Comparison of ENCODE assay signal across 17 cellular contexts in the genomic region with DNA sequence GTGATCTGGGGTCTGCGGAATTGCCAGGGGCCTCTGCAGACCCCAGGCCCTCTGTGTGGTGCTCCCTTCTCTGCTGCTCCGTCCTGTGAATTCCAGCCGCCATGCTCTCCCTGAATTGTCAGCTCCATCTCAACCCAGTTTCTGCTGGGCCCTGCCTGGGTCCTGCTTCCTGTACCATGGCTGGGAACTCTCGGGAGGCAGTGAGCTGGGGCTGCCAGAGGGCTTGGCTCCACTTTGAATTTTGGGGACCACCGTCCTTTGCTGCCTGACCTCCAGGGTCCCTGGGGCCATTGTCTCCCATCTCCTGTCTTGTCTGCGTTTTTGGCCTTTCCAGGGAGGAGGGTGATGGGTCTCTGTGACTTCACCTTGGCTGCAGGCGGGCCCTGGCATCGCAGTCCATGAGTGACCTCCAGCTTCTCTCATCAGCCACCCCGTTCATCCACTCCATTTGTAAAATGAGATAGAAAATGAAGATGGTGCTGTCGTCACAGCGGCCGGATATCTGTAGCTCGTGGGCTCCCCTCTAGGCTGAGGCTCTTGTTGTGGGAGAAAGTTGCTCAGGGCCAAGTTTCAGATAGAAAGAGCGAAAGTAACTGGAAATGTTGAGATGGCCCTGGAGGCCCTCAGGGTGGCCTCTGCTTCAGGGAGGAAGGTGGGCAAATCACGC. TPM values are rescaled to one million over a fixed set of nuclear protein-coding genes. Genes with fewer than 3 reads are reported as not detected.
A peak's percentile ranks its signal among the peaks of the same experiment; 100 is the strongest.
DNase-seq lines count a peak whose midpoint lies in the region; ATAC-seq and TF ChIP-seq lines count a peak whose summit lies in the region.
"Had no signal": no experiment of that assay in that cellular context is flagged by ENCODE, and none has a peak within 500 bp of the region (broad histone marks: within the 10 kb centered on the region; RNA-seq: fewer than 3 reads in every experiment).

No MANE protein-coding gene starts in this region.

- 65% methylated on average over 15 of the region's 15 CpGs for WGBS in right cardiac atrium
- 94% methylated on average over 15 of the region's 15 CpGs for WGBS in smooth muscle cell (ENCODE audit: low lambda C conversion rate)

- H3K4me1 Mint-ChIP-seq in activated T-helper 2 cell treated with anti-CD3 and anti-CD28 coated beads, Interferon-gamma antibody, Interleukin-2, Interleukin-4, amounts not matched to agents 10 μg/mL and 5 μg/mL and 100 μg/mL, durations not matched to agents 14 hours and 24 hours and 36 hours (ENCODE audit: low read depth), result peaks cover 13% of the 10 kb centered on the region
- H3K4me1 Mint-ChIP-seq in memory B cell (peaks cover 27% of the 10 kb centered on the region), type B pancreatic cell (ENCODE audit: unreplicated experiment) (peaks cover 22% of the 10 kb centered on the region)

- H3K9me3 Mint-ChIP-seq in activated T-helper 2 cell treated with anti-CD3 and anti-CD28 coated beads, Interferon-gamma antibody, Interleukin-2, Interleukin-4, amounts not matched to agents 10 μg/mL and 5 μg/mL and 100 μg/mL, durations not matched to agents 14 hours and 24 hours and 36 hours, result no peaks in the 10 kb centered on the region
- H3K9me3 Mint-ChIP-seq in memory B cell (no peaks in the 10 kb centered on the region), type B pancreatic cell (no peaks in the 10 kb centered on the region)
- H3K9me3 Mint-ChIP-seq: immature natural killer cell; stimulated activated naive CD8-positive, alpha-beta T cell treated with anti-CD3 and anti-CD28 coated beads, Interleukin-15, amount 100 ng/mL, for 72 hours had no signal

- H3K4me3 Mint-ChIP-seq in activated T-helper 2 cell treated with anti-CD3 and anti-CD28 coated beads, Interferon-gamma antibody, Interleukin-2, Interleukin-4, amounts not matched to agents 10 μg/mL and 5 μg/mL and 100 μg/mL, durations not matched to agents 14 hours and 24 hours and 36 hours (ENCODE audit: low read depth), result no peak overlapping the region
- H3K4me3 Mint-ChIP-seq in memory B cell, result no peak overlapping the region
- no peak overlapping the region for H3K4me3 Mint-ChIP-seq in type B pancreatic cell
- H3K4me3 Mint-ChIP-seq: immature natural killer cell had no signal

- no peaks in the 10 kb centered on the region for H3K27me3 Mint-ChIP-seq in activated T-helper 2 cell treated with anti-CD3 and anti-CD28 coated beads, Interferon-gamma antibody, Interleukin-2, Interleukin-4, amounts not matched to agents 10 μg/mL and 5 μg/mL and 100 μg/mL, durations not matched to agents 14 hours and 24 hours and 36 hours (ENCODE audit: low read depth)
- H3K27me3 Mint-ChIP-seq in memory B cell, result no peaks in the 10 kb centered on the region
- H3K27me3 Mint-ChIP-seq in type B pancreatic cell, result no peaks in the 10 kb centered on the region
- H3K27me3 Mint-ChIP-seq: stimulated activated naive CD8-positive, alpha-beta T cell treated with anti-CD3 and anti-CD28 coated beads, Interleukin-15, amount 100 ng/mL, for 72 hours had no signal

- DNase-seq in right cardiac atrium (peak; percentile 14 to 51 (median 46)), cardiac septum (ENCODE audit: low spot score) (no peak), memory B cell (ENCODE audit: low spot score in 2 of 2) (no peak), type B pancreatic cell (ENCODE audit: extremely low spot score, unreplicated experiment) (no peak), Ammon's horn (ENCODE audit: low spot score) (no peak), smooth muscle cell (lab: John Stamatoyannopoulos, UW; ENCODE audit: unreplicated experiment) (no peak)
- DNase-seq in activated T-helper 2 cell treated with anti-CD3 and anti-CD28 coated beads, Interferon-gamma antibody, Interleukin-2, Interleukin-4, amounts not matched to agents 10 μg/mL and 5 μg/mL and 100 μg/mL, durations not matched to agents 14 hours and 24 hours and 36 hours (ENCODE audit: low spot score), result no peak
- DNase-seq: cerebellar nuclear complex; immature natural killer cell; midbrain; NCI-H2107; NCI-H748 treated with DMSO at 0.1 percent for 48 hours; small intestine; stimulated activated naive CD8-positive, alpha-beta T cell treated with anti-CD3 and anti-CD28 coated beads, Interleukin-15, amount 100 ng/mL, for 72 hours had no signal

- H3K36me3 Mint-ChIP-seq in activated T-helper 2 cell treated with anti-CD3 and anti-CD28 coated beads, Interferon-gamma antibody, Interleukin-2, Interleukin-4, amounts not matched to agents 10 μg/mL and 5 μg/mL and 100 μg/mL, durations not matched to agents 14 hours and 24 hours and 36 hours (ENCODE audit: low read depth), result peaks cover 6% of the 10 kb centered on the region
- peaks cover 9% of the 10 kb centered on the region for H3K36me3 Mint-ChIP-seq in memory B cell
- no peaks in the 10 kb centered on the region for H3K36me3 Mint-ChIP-seq in type B pancreatic cell
- H3K36me3 Mint-ChIP-seq: immature natural killer cell had no signal

- H3K27ac ChIP-seq in right cardiac atrium (ENCODE audit: low read length) (no peak overlapping the region), smooth muscle cell (ENCODE audit: low read depth) (no peak overlapping the region)
- H3K27ac ChIP-seq: pancreas had no signal

- intact Hi-C loops in right cardiac atrium (cut with DNase I), result no loop called here
- intact Hi-C loops in cardiac septum (cut with DNase I), result no loop called here
- intact Hi-C loops in activated T-helper 2 cell treated with anti-CD3 and anti-CD28 coated beads, Interferon-gamma antibody, Interleukin-2, Interleukin-4, amounts not matched to agents 10 μg/mL and 5 μg/mL and 100 μg/mL, durations not matched to agents 14 hours and 24 hours and 36 hours (cut with micrococcal nuclease), result no loop called here

- peaks cover 100% of the 10 kb centered on the region for H4K20me1 ChIP-seq in smooth muscle cell (ENCODE audit: low read depth)

- H3K4me2 ChIP-seq in smooth muscle cell, result no peak overlapping the region

- no peak overlapping the region for H2AFZ ChIP-seq in smooth muscle cell (ENCODE audit: low read depth)

- H3K27me3 ChIP-seq in right cardiac atrium (ENCODE audit: control insufficient read depth, insufficient read depth) (no peaks in the 10 kb centered on the region), smooth muscle cell (ENCODE audit: low read depth) (no peaks in the 10 kb centered on the region)
- H3K27me3 ChIP-seq: pancreas had no signal

- H3K4me1 ChIP-seq in right cardiac atrium (ENCODE audit: control insufficient read depth, insufficient read depth, low read length) (peaks cover 47% of the 10 kb centered on the region), smooth muscle cell (ENCODE audit: low read depth) (peaks cover 14% of the 10 kb centered on the region)
- H3K4me1 ChIP-seq: pancreas had no signal

- no peak overlapping the region for H3K4me3 ChIP-seq in right cardiac atrium (ENCODE audit: low read length)
- no peak overlapping the region for H3K4me3 ChIP-seq in smooth muscle cell
- H3K4me3 ChIP-seq: pancreas had no signal

- H3K27ac Mint-ChIP-seq in activated T-helper 2 cell treated with anti-CD3 and anti-CD28 coated beads, Interferon-gamma antibody, Interleukin-2, Interleukin-4, amounts not matched to agents 10 μg/mL and 5 μg/mL and 100 μg/mL, durations not matched to agents 14 hours and 24 hours and 36 hours, result peak overlapping the region; percentile 21
- H3K27ac Mint-ChIP-seq in memory B cell (peak overlapping the region; percentile 70), type B pancreatic cell (peak overlapping the region; percentile 68)
- H3K27ac Mint-ChIP-seq: stimulated activated naive CD8-positive, alpha-beta T cell treated with anti-CD3 and anti-CD28 coated beads, Interleukin-15, amount 100 ng/mL, for 72 hours had no signal

- H3K36me3 ChIP-seq in smooth muscle cell (ENCODE audit: low read depth), result no peaks in the 10 kb centered on the region
- H3K36me3 ChIP-seq: pancreas had no signal

- H3K9me3 ChIP-seq in right cardiac atrium (ENCODE audit: control insufficient read depth, low read length), result no peaks in the 10 kb centered on the region
- no peaks in the 10 kb centered on the region for H3K9me3 ChIP-seq in smooth muscle cell (replicated peaks; ENCODE audit: low read depth)
- H3K9me3 ChIP-seq: pancreas had no signal

- no peaks in the 10 kb centered on the region for H3F3A ChIP-seq in smooth muscle cell (ENCODE audit: low read depth)

- ATAC-seq in right cardiac atrium (peak in 1 of 2 donors; percentile 6), memory B cell (ENCODE audit: low read depth) (no peak), GM21515 (IDR thresholded peaks at IDR 0.05; ENCODE audit: unreplicated experiment) (no peak)
- ATAC-seq: Panc1; stimulated activated naive CD8-positive, alpha-beta T cell treated with anti-CD3 and anti-CD28 coated beads, Interleukin-15, amount 100 ng/mL, for 72 hours had no signal

- TF ChIP-seq CTCF in type B pancreatic cell (conservative IDR thresholded peaks at IDR 0.05) (no peak), smooth muscle cell (IDR thresholded peaks at IDR 0.05; ENCODE audit: borderline replicate concordance, insufficient read depth, poor library complexity, severe bottlenecking) (no peak)

- no peak overlapping the region for H3K9ac ChIP-seq in smooth muscle cell (ENCODE audit: low read depth)

- peaks cover 99% of the 10 kb centered on the region for H3K79me2 ChIP-seq in smooth muscle cell (ENCODE audit: low read depth)

RNA-seq across cellular contexts. Expression of gene SKI, which starts 38.3 kb away (rescaled TPM):
- total RNA-seq in right cardiac atrium, result 10 to 100 TPM; 56.7 to 83.1 (median 68.9) TPM
- polyA plus RNA-seq in right cardiac atrium, result 35.6 TPM
- total RNA-seq in cardiac septum, result 39.9 TPM
- total RNA-seq in activated T-helper 2 cell treated with anti-CD3 and anti-CD28 coated beads, Interferon-gamma antibody, Interleukin-2, Interleukin-4, amounts not matched to agents 10 μg/mL and 5 μg/mL and 100 μg/mL, durations not matched to agents 14 hours and 24 hours and 36 hours, result 37.0 and 41.1 TPM in 2 replicates
- total RNA-seq in type B pancreatic cell (ENCODE audit: low replicate concordance), result 52.7 and 55.7 TPM in 2 replicates
- total RNA-seq in smooth muscle cell, result 14.4 and 19.6 TPM in 2 replicates
- polyA plus RNA-seq in smooth muscle cell, result 4.2 and 6.8 TPM in 2 replicates

Comparison
In these comparisons a context has a peak if more than half of its experiments do, and no peak if none do; other contexts are left out.
1. DNase-seq: peak in right cardiac atrium (3 of 3); none in cardiac septum (single experiment), activated T-helper 2 cell treated with anti-CD3 and anti-CD28 coated beads, Interferon-gamma antibody, Interleukin-2, Interleukin-4, amounts not matched to agents 10 μg/mL and 5 μg/mL and 100 μg/mL, durations not matched to agents 14 hours and 24 hours and 36 hours (single experiment), memory B cell (0 of 2), type B pancreatic cell (single experiment), Ammon's horn (single experiment) and smooth muscle cell (single experiment).
2. Peak in every context shown above with its lines, with median percentiles within 50 percentile points of each other: H3K27ac Mint-ChIP-seq.